Comparison of ENCODE assay signal across 13 cellular contexts in the genomic region with DNA sequence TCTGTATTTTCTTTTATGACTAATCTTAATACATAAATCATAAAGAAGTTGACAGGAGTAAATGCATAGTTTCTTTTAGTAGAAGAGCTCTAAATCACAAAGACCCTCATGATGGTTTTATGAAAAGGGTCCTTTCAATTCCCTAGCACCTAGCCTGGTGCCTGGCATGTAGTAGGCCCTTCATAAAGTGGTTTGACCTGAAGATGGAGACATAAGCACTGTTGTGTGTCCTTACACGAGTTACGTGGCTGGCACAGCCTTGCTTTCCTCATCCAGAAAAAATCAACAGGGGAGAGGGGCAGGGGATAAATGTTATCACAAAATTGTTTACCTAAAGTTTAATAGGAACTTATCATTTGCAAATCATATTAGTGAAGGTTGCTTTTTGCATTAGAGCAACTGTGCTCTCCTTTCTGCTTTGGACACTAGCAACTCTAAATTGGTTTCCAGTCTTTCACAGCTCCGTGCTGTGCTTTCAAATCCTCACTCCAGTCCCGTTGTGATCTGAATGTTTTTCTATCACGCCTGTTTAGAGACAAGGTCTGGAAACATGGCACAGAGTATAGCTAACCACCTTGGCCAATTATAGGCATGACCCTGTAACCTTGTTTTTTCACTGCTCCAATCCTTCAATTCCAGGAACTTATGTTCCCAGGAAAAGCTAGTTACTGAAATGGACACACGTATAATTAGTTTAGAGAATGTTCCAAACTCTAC. TPM values are rescaled to one million over a fixed set of nuclear protein-coding genes. Genes with fewer than 3 reads are reported as not detected.
DNase-seq lines count a peak whose midpoint lies in the region; ATAC-seq and TF ChIP-seq lines count a peak whose summit lies in the region.
"Had no signal": no experiment of that assay in that cellular context is flagged by ENCODE, and none has a peak within 500 bp of the region (broad histone marks: within the 10 kb centered on the region; RNA-seq: fewer than 3 reads in every experiment).

No MANE protein-coding gene starts in this region.

- peaks cover 25% of the 10 kb centered on the region for H3K4me1 ChIP-seq in lower lobe of right lung

- no peaks in the 10 kb centered on the region for H3K9me3 ChIP-seq in lower lobe of right lung

- TF ChIP-seq CTCF in NB4 (IDR thresholded peaks at IDR 0.05; ENCODE audit: low read depth, low read length) (no peak), epithelial cell of proximal tubule (conservative IDR thresholded peaks at IDR 0.05; ENCODE audit: low read depth, low read length) (peak; percentile 69), lower lobe of right lung (IDR thresholded peaks at IDR 0.05) (peak; percentile 17)
- no peak for TF ChIP-seq CTCF in activated CD8-positive, alpha-beta T cell treated with anti-CD3 and anti-CD28 coated beads for 36 hours (IDR thresholded peaks at IDR 0.05)

- H3K36me3 ChIP-seq in lower lobe of right lung: no peaks in the 10 kb centered on the region

- no peaks in the 10 kb centered on the region for H3K27me3 Mint-ChIP-seq in activated CD8-positive, alpha-beta T cell treated with anti-CD3 and anti-CD28 coated beads for 36 hours

- H3K4me3 ChIP-seq in NB4 (ENCODE audit: low read depth, low read length): no peak overlapping the region
- H3K4me3 ChIP-seq in epithelial cell of proximal tubule (ENCODE audit: low read depth, low read length): peak overlapping the region; percentile 36
- no peak overlapping the region for H3K4me3 ChIP-seq in lower lobe of right lung

- no peaks in the 10 kb centered on the region for H3K27me3 ChIP-seq in lower lobe of right lung (ENCODE audit: low read depth)

- POLR2A ChIA-PET in activated CD8-positive, alpha-beta T cell treated with anti-CD3 and anti-CD28 coated beads for 36 hours (lab: Charles Lee): interaction anchor here (0.6 to 0.8 kb wide), 2 partner anchors 12 to 240 kb away, joined by 3 to 4 read pairs; no protein-coding TSS in a partner anchor

- H3K4me1 Mint-ChIP-seq in activated CD8-positive, alpha-beta T cell treated with anti-CD3 and anti-CD28 coated beads for 36 hours (ENCODE audit: low read depth): peaks cover 28% of the 10 kb centered on the region

- CTCF ChIA-PET in activated CD8-positive, alpha-beta T cell treated with anti-CD3 and anti-CD28 coated beads for 36 hours (lab: Charles Lee): interaction anchor here (1.5 to 3.8 kb wide), 4 partner anchors 11 to 167 kb away, joined by 3 to 14 read pairs (median 6); no protein-coding TSS in a partner anchor

- no peaks in the 10 kb centered on the region for H3K9me3 Mint-ChIP-seq in activated CD8-positive, alpha-beta T cell treated with anti-CD3 and anti-CD28 coated beads for 36 hours
- H3K9me3 Mint-ChIP-seq: CD8-positive, alpha-beta T cell had no signal

- no peak overlapping the region for H3K4me3 Mint-ChIP-seq in activated CD8-positive, alpha-beta T cell treated with anti-CD3 and anti-CD28 coated beads for 36 hours
- H3K4me3 Mint-ChIP-seq: CD8-positive, alpha-beta T cell had no signal

- no peak for TF ChIP-seq POLR2A in NB4 (IDR thresholded peaks at IDR 0.05; ENCODE audit: extremely low read depth, insufficient read length)

- no peaks in the 10 kb centered on the region for H3K36me3 Mint-ChIP-seq in activated CD8-positive, alpha-beta T cell treated with anti-CD3 and anti-CD28 coated beads for 36 hours (ENCODE audit: low read depth)
- H3K36me3 Mint-ChIP-seq: CD8-positive, alpha-beta T cell had no signal

- DNase-seq in AML-193 (lab: John Stamatoyannopoulos, UW): peak; percentile 4 to 8
- DNase-seq in NB4 (ENCODE audit: low read depth): peak; percentile 5
- DNase-seq in epithelial cell of proximal tubule (ENCODE audit: low read depth): no peak
- DNase-seq in lower lobe of right lung: no peak
- no peak for DNase-seq in activated CD8-positive, alpha-beta T cell treated with anti-CD3 and anti-CD28 coated beads for 36 hours
- DNase-seq: activated CD4-positive, alpha-beta T cell treated with anti-CD3 and anti-CD28 coated beads for 4 hours; CD8-positive, alpha-beta T cell; glutamatergic neuron; OCI-M1; posterior cingulate gyrus had no signal

- intact Hi-C loops in lower lobe of right lung (cut with DNase I): loop anchor here (5.0 kb wide), 1 partner anchor 168 kb away; no protein-coding TSS in a partner anchor
- intact Hi-C loops in activated CD8-positive, alpha-beta T cell treated with anti-CD3 and anti-CD28 coated beads for 36 hours (cut with micrococcal nuclease): no loop called here

- no peak overlapping the region for H3K27ac Mint-ChIP-seq in activated CD8-positive, alpha-beta T cell treated with anti-CD3 and anti-CD28 coated beads for 36 hours
- H3K27ac Mint-ChIP-seq: CD8-positive, alpha-beta T cell had no signal

- peak in 1 of 2 donors; percentile 65 for ATAC-seq in lower lobe of right lung
- no peak for ATAC-seq in GM21526 (IDR thresholded peaks at IDR 0.05; ENCODE audit: low FRiP score, unreplicated experiment)
- no peak for ATAC-seq in GM19328 (IDR thresholded peaks at IDR 0.05; ENCODE audit: unreplicated experiment)
- ATAC-seq in HG02852 (IDR thresholded peaks at IDR 0.05; ENCODE audit: unreplicated experiment): no peak
- no peak for ATAC-seq in activated CD8-positive, alpha-beta T cell treated with anti-CD3 and anti-CD28 coated beads for 36 hours
- ATAC-seq: CD8-positive, alpha-beta T cell had no signal

- H3K27ac ChIP-seq in lower lobe of right lung: no peak overlapping the region

RNA-seq across cellular contexts. Expression of a gene that starts 55.7 kb away (rescaled TPM):
- total RNA-seq in epithelial cell of proximal tubule (1.9 and 3.0 TPM in 2 replicates), lower lobe of right lung (30.8 TPM)
- total RNA-seq in activated CD8-positive, alpha-beta T cell treated with anti-CD3 and anti-CD28 coated beads for 36 hours: 1 to 10 TPM; 5.7 to 6.3 TPM

Comparison
In these comparisons a context has a peak if more than half of its experiments do, and no peak if none do; other contexts are left out.
1. DNase-seq: peak in AML-193 (2 of 2) and NB4 (single experiment); none in epithelial cell of proximal tubule (single experiment), lower lobe of right lung (single experiment) and activated CD8-positive, alpha-beta T cell treated with anti-CD3 and anti-CD28 coated beads for 36 hours (single experiment).
2. CTCF ChIP-seq: peak in epithelial cell of proximal tubule (single experiment) and lower lobe of right lung (single experiment); none in NB4 (single experiment) and activated CD8-positive, alpha-beta T cell treated with anti-CD3 and anti-CD28 coated beads for 36 hours (single experiment).